ENCODE assay signal across 1 cellular context in genomic region chr1:12477936-12478611, GRCh38.
A peak's percentile ranks its signal among the peaks of the same experiment; 100 is the strongest.
TF ChIP-seq lines count a peak whose summit lies in the region.

No MANE protein-coding gene starts in this region.

TF ChIP-seq in HepG2, 621 proteins besides CTCF, POLR2A, EP300 and RAD21 (continued from another document and continues in another):
- TF ChIP-seq ZNF382 (CRISPR knock-in tag; IDR thresholded peaks at IDR 0.05; ENCODE audit: borderline replicate concordance) (no peak), ZBTB3 (CRISPR knock-in tag; IDR thresholded peaks at IDR 0.05; ENCODE audit: borderline replicate concordance, low read depth) (no peak), ZBTB4 (CRISPR knock-in tag; IDR thresholded peaks at IDR 0.05; ENCODE audit: borderline replicate concordance) (peak; percentile 92; the same call in 1 of the 2 replicates), RFX3 (CRISPR knock-in tag; IDR thresholded peaks at IDR 0.05) (no peak), ATAD3A (CRISPR knock-in tag; IDR thresholded peaks at IDR 0.05) (no peak), GZF1 (CRISPR knock-in tag; IDR thresholded peaks at IDR 0.05) (no peak), ZNF253 (CRISPR knock-in tag; IDR thresholded peaks at IDR 0.05; ENCODE audit: borderline replicate concordance) (no peak), ZFP36 (IDR thresholded peaks at IDR 0.05; ENCODE audit: borderline replicate concordance, low read depth, low read length, partially characterized antibody) (no peak), REL (CRISPR knock-in tag; conservative IDR thresholded peaks at IDR 0.05) (no peak), NRL (CRISPR knock-in tag; IDR thresholded peaks at IDR 0.05; ENCODE audit: borderline replicate concordance) (no peak), SIN3A (IDR thresholded peaks at IDR 0.05; ENCODE audit: borderline replicate concordance, low read depth, low read length) (no peak), ZBTB25 (CRISPR knock-in tag; IDR thresholded peaks at IDR 0.05) (peak; percentile 75), ZBTB20 (CRISPR knock-in tag; IDR thresholded peaks at IDR 0.05; ENCODE audit: borderline replicate concordance, low read depth) (peak; percentile 92), YY1 (IDR thresholded peaks at IDR 0.05; ENCODE audit: insufficient read depth, insufficient replicate concordance, low read depth, low read length) (no peak), HIVEP1 (CRISPR knock-in tag; IDR thresholded peaks at IDR 0.05) (peak; percentile 80), ZNF691 (CRISPR knock-in tag; IDR thresholded peaks at IDR 0.05; ENCODE audit: borderline replicate concordance, low read depth) (no peak; the same call in 1 of the 2 replicates), SP1 (IDR thresholded peaks at IDR 0.05) (no peak), SP1 (CRISPR knock-in tag; IDR thresholded peaks at IDR 0.05) (peak; percentile 53; the same call in 1 of the 2 replicates), HNRNPH1 (optimal IDR thresholded peaks at IDR 0.05; ENCODE audit: low read depth, low read length) (no peak), ZNF607 (CRISPR knock-in tag; IDR thresholded peaks at IDR 0.05; ENCODE audit: borderline replicate concordance) (no peak), PPARG (CRISPR knock-in tag; conservative IDR thresholded peaks at IDR 0.05) (peak; percentile 66), ZNF205 (CRISPR knock-in tag; IDR thresholded peaks at IDR 0.05) (0 out of 2 replicates have a peak, but pooled peaks have one; percentile 52), TGIF2 (CRISPR knock-in tag; IDR thresholded peaks at IDR 0.05) (peak; percentile 85), KLF13 (CRISPR knock-in tag; IDR thresholded peaks at IDR 0.05) (no peak), TFE3 (CRISPR knock-in tag; IDR thresholded peaks at IDR 0.05) (peak; percentile 61; the same call in 1 of the 2 replicates), SRSF1 (optimal IDR thresholded peaks at IDR 0.05; ENCODE audit: low read depth, low read length) (no peak), PBX2 (CRISPR knock-in tag; IDR thresholded peaks at IDR 0.05) (0 out of 2 replicates have a peak, but pooled peaks have one; percentile 35), ZNF501 (CRISPR knock-in tag; IDR thresholded peaks at IDR 0.05) (no peak), EEA1 (CRISPR knock-in tag; IDR thresholded peaks at IDR 0.05; ENCODE audit: borderline replicate concordance) (no peak), USF2 (IDR thresholded peaks at IDR 0.05; ENCODE audit: low read depth, low read length) (no peak), USF2 (CRISPR knock-in tag; IDR thresholded peaks at IDR 0.05; ENCODE audit: borderline replicate concordance) (no peak)
- TF ChIP-seq, protein P1, sequence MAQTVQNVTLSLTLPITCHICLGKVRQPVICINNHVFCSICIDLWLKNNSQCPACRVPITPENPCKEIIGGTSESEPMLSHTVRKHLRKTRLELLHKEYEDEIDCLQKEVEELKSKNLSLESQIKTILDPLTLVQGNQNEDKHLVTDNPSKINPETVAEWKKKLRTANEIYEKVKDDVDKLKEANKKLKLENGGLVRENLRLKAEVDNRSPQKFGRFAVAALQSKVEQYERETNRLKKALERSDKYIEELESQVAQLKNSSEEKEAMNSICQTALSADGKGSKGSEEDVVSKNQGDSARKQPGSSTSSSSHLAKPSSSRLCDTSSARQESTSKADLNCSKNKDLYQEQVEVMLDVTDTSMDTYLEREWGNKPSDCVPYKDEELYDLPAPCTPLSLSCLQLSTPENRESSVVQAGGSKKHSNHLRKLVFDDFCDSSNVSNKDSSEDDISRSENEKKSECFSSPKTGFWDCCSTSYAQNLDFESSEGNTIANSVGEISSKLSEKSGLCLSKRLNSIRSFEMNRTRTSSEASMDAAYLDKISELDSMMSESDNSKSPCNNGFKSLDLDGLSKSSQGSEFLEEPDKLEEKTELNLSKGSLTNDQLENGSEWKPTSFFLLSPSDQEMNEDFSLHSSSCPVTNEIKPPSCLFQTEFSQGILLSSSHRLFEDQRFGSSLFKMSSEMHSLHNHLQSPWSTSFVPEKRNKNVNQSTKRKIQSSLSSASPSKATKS (CRISPR knock-in tag; IDR thresholded peaks at IDR 0.05), result no peak
- TF ChIP-seq, protein P2, sequence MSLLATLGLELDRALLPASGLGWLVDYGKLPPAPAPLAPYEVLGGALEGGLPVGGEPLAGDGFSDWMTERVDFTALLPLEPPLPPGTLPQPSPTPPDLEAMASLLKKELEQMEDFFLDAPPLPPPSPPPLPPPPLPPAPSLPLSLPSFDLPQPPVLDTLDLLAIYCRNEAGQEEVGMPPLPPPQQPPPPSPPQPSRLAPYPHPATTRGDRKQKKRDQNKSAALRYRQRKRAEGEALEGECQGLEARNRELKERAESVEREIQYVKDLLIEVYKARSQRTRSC (CRISPR knock-in tag; IDR thresholded peaks at IDR 0.05; ENCODE audit: low read depth), result no peak
- TF ChIP-seq, protein P3, sequence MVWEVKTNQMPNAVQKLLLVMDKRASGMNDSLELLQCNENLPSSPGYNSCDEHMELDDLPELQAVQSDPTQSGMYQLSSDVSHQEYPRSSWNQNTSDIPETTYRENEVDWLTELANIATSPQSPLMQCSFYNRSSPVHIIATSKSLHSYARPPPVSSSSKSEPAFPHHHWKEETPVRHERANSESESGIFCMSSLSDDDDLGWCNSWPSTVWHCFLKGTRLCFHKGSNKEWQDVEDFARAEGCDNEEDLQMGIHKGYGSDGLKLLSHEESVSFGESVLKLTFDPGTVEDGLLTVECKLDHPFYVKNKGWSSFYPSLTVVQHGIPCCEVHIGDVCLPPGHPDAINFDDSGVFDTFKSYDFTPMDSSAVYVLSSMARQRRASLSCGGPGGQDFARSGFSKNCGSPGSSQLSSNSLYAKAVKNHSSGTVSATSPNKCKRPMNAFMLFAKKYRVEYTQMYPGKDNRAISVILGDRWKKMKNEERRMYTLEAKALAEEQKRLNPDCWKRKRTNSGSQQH (CRISPR knock-in tag; IDR thresholded peaks at IDR 0.05; ENCODE audit: low read depth), result no peak
- TF ChIP-seq, protein P4, sequence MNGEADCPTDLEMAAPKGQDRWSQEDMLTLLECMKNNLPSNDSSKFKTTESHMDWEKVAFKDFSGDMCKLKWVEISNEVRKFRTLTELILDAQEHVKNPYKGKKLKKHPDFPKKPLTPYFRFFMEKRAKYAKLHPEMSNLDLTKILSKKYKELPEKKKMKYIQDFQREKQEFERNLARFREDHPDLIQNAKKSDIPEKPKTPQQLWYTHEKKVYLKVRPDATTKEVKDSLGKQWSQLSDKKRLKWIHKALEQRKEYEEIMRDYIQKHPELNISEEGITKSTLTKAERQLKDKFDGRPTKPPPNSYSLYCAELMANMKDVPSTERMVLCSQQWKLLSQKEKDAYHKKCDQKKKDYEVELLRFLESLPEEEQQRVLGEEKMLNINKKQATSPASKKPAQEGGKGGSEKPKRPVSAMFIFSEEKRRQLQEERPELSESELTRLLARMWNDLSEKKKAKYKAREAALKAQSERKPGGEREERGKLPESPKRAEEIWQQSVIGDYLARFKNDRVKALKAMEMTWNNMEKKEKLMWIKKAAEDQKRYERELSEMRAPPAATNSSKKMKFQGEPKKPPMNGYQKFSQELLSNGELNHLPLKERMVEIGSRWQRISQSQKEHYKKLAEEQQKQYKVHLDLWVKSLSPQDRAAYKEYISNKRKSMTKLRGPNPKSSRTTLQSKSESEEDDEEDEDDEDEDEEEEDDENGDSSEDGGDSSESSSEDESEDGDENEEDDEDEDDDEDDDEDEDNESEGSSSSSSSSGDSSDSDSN (CRISPR knock-in tag; IDR thresholded peaks at IDR 0.05), result peak; percentile 80
- TF ChIP-seq, protein P5, sequence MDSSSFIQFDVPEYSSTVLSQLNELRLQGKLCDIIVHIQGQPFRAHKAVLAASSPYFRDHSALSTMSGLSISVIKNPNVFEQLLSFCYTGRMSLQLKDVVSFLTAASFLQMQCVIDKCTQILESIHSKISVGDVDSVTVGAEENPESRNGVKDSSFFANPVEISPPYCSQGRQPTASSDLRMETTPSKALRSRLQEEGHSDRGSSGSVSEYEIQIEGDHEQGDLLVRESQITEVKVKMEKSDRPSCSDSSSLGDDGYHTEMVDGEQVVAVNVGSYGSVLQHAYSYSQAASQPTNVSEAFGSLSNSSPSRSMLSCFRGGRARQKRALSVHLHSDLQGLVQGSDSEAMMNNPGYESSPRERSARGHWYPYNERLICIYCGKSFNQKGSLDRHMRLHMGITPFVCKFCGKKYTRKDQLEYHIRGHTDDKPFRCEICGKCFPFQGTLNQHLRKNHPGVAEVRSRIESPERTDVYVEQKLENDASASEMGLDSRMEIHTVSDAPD (CRISPR knock-in tag; IDR thresholded peaks at IDR 0.05), result peak; percentile 85
- TF ChIP-seq, protein P6, sequence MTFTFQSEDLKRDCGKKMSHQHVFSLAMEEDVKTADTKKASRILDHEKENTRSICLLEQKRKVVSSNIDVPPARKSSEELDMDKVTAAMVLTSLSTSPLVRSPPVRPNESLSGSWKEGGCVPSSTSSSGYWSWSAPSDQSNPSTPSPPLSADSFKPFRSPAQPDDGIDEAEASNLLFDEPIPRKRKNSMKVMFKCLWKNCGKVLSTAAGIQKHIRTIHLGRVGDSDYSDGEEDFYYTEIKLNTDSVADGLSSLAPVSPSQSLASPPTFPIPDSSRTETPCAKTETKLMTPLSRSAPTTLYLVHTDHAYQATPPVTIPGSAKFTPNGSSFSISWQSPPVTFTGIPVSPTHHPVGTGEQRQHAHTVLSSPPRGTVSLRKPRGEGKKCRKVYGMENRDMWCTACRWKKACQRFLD (CRISPR knock-in tag; IDR thresholded peaks at IDR 0.05; ENCODE audit: borderline replicate concordance), result 0 out of 2 replicates have a peak, but pooled peaks have one; percentile 64
- TF ChIP-seq, protein P7, sequence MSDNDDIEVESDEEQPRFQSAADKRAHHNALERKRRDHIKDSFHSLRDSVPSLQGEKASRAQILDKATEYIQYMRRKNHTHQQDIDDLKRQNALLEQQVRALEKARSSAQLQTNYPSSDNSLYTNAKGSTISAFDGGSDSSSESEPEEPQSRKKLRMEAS (IDR thresholded peaks at IDR 0.05), result peak; percentile 95
